Comparison of ENCODE assay signal across 22 cellular contexts in genomic region chr1:206103979-206104378, GRCh38. TPM values are rescaled to one million over a fixed set of nuclear protein-coding genes. Genes with fewer than 3 reads are reported as not detected.
"Had no signal": no experiment of that assay in that cellular context is flagged by ENCODE, and none has a peak within 500 bp of the region (broad histone marks: within the 10 kb centered on the region; RNA-seq: fewer than 3 reads in every experiment).

No MANE protein-coding gene starts in this region.

- H3K27me3 Mint-ChIP-seq: IgD-negative memory B cell had no signal

- H3K9me3 Mint-ChIP-seq: IgD-negative memory B cell had no signal

- H3K9me3 ChIP-seq: SK-N-SH had no signal

- DNase-seq: Kasumi-1, MM.1S, NCI-H1092 treated with DMSO at 0.1 percent for 48 hours, NCI-H1436, NCI-H187, NCI-H2081 treated with DMSO at 0.1 percent for 48 hours, NCI-H2171, NCI-H226, NCI-H446, NCI-H510A, NCI-H524 treated with DMSO at 0.1 percent for 48 hours, NCI-H69, NCI-H774, RPMI8226, SHP77, SK-N-SH had no signal

- H3K4me3 Mint-ChIP-seq: IgD-negative memory B cell had no signal

- H3K27ac ChIP-seq: HL-60, KMS-11 had no signal

RNA-seq across cellular contexts. Expression of gene AVPR1B, which starts 13.2 kb away (rescaled TPM):
- total RNA-seq: K562, M059J, SK-MEL-5 had no signal
- polyA plus RNA-seq: IgD-negative memory B cell, K562, SK-N-SH had no signal

RNA-seq across cellular contexts. Expression of gene RHEX, which starts 51.0 kb away (rescaled TPM):
- total RNA-seq: K562, M059J, SK-MEL-5 had no signal
- polyA plus RNA-seq: K562, SK-N-SH had no signal
